ENCODE assay signal across 16 cellular contexts in genomic region chr11:16454284-16454683, GRCh38.
DNase-seq lines count a peak whose midpoint lies in the region; ATAC-seq and TF ChIP-seq lines count a peak whose summit lies in the region.
"Had no signal": no experiment of that assay in that cellular context is flagged by ENCODE, and none has a peak within 500 bp of the region (broad histone marks: within the 10 kb centered on the region; RNA-seq: fewer than 3 reads in every experiment).

No MANE protein-coding gene starts in this region.

- H3K4me3 Mint-ChIP-seq in stimulated activated naive B cell treated with anti-CD40 and anti-IgM and Interleukin-4, amounts not matched to agents 10 μg/mL and 1 μg/mL and 100 μg/mL, for 72 hours, result no peak overlapping the region
- H3K4me3 Mint-ChIP-seq: CD8-positive, alpha-beta memory T cell; HFFc6 had no signal

- DNase-seq in AG04449 (ENCODE audit: low read depth, low spot score), result peak; percentile 4
- peak; percentile 24 for DNase-seq in EH (ENCODE audit: low read depth)
- DNase-seq in SK-N-MC (ENCODE audit: low read depth, low spot score), result no peak
- DNase-seq in fibroblast of villous mesenchyme (ENCODE audit: low read depth), result peak; percentile 35
- no peak for DNase-seq in spleen
- DNase-seq in stimulated activated naive B cell treated with anti-CD40 and anti-IgM and Interleukin-4, amounts not matched to agents 10 μg/mL and 1 μg/mL and 100 μg/mL, for 72 hours, result no peak
- no peak for DNase-seq in BE2C
- DNase-seq: ACHN; Caco-2; CD8-positive, alpha-beta memory T cell; DND-41; HCEC 1CT; HFFc6 had no signal

- no peaks in the 10 kb centered on the region for H3K36me3 Mint-ChIP-seq in stimulated activated naive B cell treated with anti-CD40 and anti-IgM and Interleukin-4, amounts not matched to agents 10 μg/mL and 1 μg/mL and 100 μg/mL, for 72 hours
- H3K36me3 Mint-ChIP-seq: CD8-positive, alpha-beta memory T cell had no signal

- H3K27ac ChIP-seq in SK-N-MC (peak overlapping the region; percentile 11; the same call in 1 of the 2 replicates), spleen (no peak overlapping the region)
- H3K27ac ChIP-seq: BLaER1 had no signal

- 78 to 89% (median 86%) methylated on average over 2 of the region's 2 CpGs for WGBS in spleen, 5 donors

- H3K4me3 ChIP-seq in AG04449 (ENCODE audit: low read depth, low read length) (no peak overlapping the region), SK-N-MC (no peak overlapping the region), fibroblast of villous mesenchyme (ENCODE audit: low read depth, low read length) (no peak overlapping the region), spleen (no peak overlapping the region), BE2C (ENCODE audit: low read depth, low read length) (no peak overlapping the region)
- H3K4me3 ChIP-seq: BLaER1 had no signal

- TF ChIP-seq POLR2A in spleen (IDR thresholded peaks at IDR 0.05), result no peak

- TF ChIP-seq CTCF in AG04449 (IDR thresholded peaks at IDR 0.05; ENCODE audit: insufficient read depth, low read length, missing control alignments) (no peak), fibroblast of villous mesenchyme (IDR thresholded peaks at IDR 0.05; ENCODE audit: insufficient read depth, low read depth, low read length) (no peak), spleen (IDR thresholded peaks at IDR 0.05 in 8 of 11, conservative IDR thresholded peaks at IDR 0.05 in 3 of 11) (no peak), BE2C (IDR thresholded peaks at IDR 0.05; ENCODE audit: low read depth, low read length) (no peak)

- POLR2A ChIA-PET in AG04449 (lab: Yijun Ruan, JAX), result interaction anchor here (1.3 kb wide), 1 partner anchor 152 kb away, joined by 4 read pairs; no protein-coding TSS in a partner anchor

- no peaks in the 10 kb centered on the region for H3K4me1 Mint-ChIP-seq in stimulated activated naive B cell treated with anti-CD40 and anti-IgM and Interleukin-4, amounts not matched to agents 10 μg/mL and 1 μg/mL and 100 μg/mL, for 72 hours
- H3K4me1 Mint-ChIP-seq: CD8-positive, alpha-beta memory T cell had no signal

- H3K9me3 ChIP-seq in SK-N-MC (ENCODE audit: low read depth, low read length) (no peaks in the 10 kb centered on the region), spleen (no peaks in the 10 kb centered on the region), BE2C (no peaks in the 10 kb centered on the region)
- H3K9me3 ChIP-seq: BLaER1, Caco-2 had no signal

- no peak overlapping the region for H3K9ac ChIP-seq in SK-N-MC (ENCODE audit: insufficient read length)
- H3K9ac ChIP-seq: BLaER1 had no signal

- intact Hi-C loops in spleen (cut with DNase I; ENCODE audit: low total_unique reads), result no loop called here

- no peaks in the 10 kb centered on the region for H3K9me3 Mint-ChIP-seq in stimulated activated naive B cell treated with anti-CD40 and anti-IgM and Interleukin-4, amounts not matched to agents 10 μg/mL and 1 μg/mL and 100 μg/mL, for 72 hours

- no peak for ATAC-seq in HG02571 (IDR thresholded peaks at IDR 0.05; ENCODE audit: unreplicated experiment)
- no peak for ATAC-seq in stimulated activated naive B cell treated with anti-CD40 and anti-IgM and Interleukin-4, amounts not matched to agents 10 μg/mL and 1 μg/mL and 100 μg/mL, for 72 hours (replicated peaks)
- ATAC-seq: HepG2 had no signal

- no peaks in the 10 kb centered on the region for H3K27me3 ChIP-seq in spleen (replicated peaks in 1 of 7)
- H3K27me3 ChIP-seq in BE2C, result no peaks in the 10 kb centered on the region
- H3K27me3 ChIP-seq: BLaER1 had no signal

- no peaks in the 10 kb centered on the region for H3K4me1 ChIP-seq in spleen
- H3K4me1 ChIP-seq in BE2C, result no peaks in the 10 kb centered on the region
- H3K4me1 ChIP-seq: BLaER1, Caco-2 had no signal

- H3K27ac Mint-ChIP-seq in stimulated activated naive B cell treated with anti-CD40 and anti-IgM and Interleukin-4, amounts not matched to agents 10 μg/mL and 1 μg/mL and 100 μg/mL, for 72 hours, result no peak overlapping the region
- H3K27ac Mint-ChIP-seq: CD8-positive, alpha-beta memory T cell; HFFc6 had no signal

- CTCF ChIA-PET in AG04449 (lab: Yijun Ruan, JAX), result interaction anchor here (1.0 to 1.2 kb wide), 2 partner anchors 75 to 514 kb away, joined by 3 to 4 read pairs; no protein-coding TSS in a partner anchor

- no peaks in the 10 kb centered on the region for H3K27me3 Mint-ChIP-seq in stimulated activated naive B cell treated with anti-CD40 and anti-IgM and Interleukin-4, amounts not matched to agents 10 μg/mL and 1 μg/mL and 100 μg/mL, for 72 hours
- H3K27me3 Mint-ChIP-seq: CD8-positive, alpha-beta memory T cell had no signal

- H3K36me3 ChIP-seq in SK-N-MC (ENCODE audit: insufficient read depth, low read length) (peaks cover 21% of the 10 kb centered on the region), spleen (no peaks in the 10 kb centered on the region), BE2C (no peaks in the 10 kb centered on the region)
- H3K36me3 ChIP-seq: BLaER1 had no signal

Comparison
In these comparisons a context has a peak if more than half of its experiments do, and no peak if none do; other contexts are left out.
1. DNase-seq: peak in AG04449 (single experiment), EH (single experiment) and fibroblast of villous mesenchyme (single experiment); none in SK-N-MC (single experiment), spleen (single experiment), stimulated activated naive B cell treated with anti-CD40 and anti-IgM and Interleukin-4, amounts not matched to agents 10 μg/mL and 1 μg/mL and 100 μg/mL, for 72 hours (single experiment) and BE2C (single experiment).